Comparison of ENCODE assay signal across 24 cellular contexts in the genomic region with DNA sequence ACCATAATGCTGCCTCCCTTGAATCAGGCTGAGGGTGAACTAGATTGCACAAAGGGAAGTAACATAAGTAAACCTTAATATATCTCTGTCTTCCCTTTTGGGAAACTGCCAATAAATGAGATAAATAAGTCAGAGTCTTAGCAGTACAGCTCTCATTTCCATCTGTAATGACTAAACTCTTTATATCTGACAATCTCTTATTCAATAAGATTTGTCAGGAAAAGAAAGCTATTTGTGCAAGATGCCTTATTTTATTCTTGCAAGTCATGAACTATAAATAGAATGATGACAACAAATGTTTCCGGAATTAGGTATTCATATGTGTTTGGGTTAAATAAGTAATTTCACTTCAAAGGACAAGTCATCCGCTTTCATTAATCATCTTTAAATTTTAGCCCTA.
DNase-seq lines count a peak whose midpoint lies in the region; TF ChIP-seq lines count a peak whose summit lies in the region.
"Had no signal": no experiment of that assay in that cellular context is flagged by ENCODE, and none has a peak within 500 bp of the region (broad histone marks: within the 10 kb centered on the region; RNA-seq: fewer than 3 reads in every experiment).

No MANE protein-coding gene starts in this region.

- intact Hi-C loops in prostate gland (cut with DNase I) = no loop called here

- no peaks in the 10 kb centered on the region for H3K4me1 ChIP-seq in prostate gland (replicated peaks)
- H3K4me1 ChIP-seq: A549, pancreas, vagina had no signal

- H3K4me3 ChIP-seq in prostate gland = no peak overlapping the region
- H3K4me3 ChIP-seq: A549, dorsolateral prefrontal cortex, pancreas, vagina had no signal

- no peaks in the 10 kb centered on the region for H3K36me3 ChIP-seq in prostate gland
- H3K36me3 ChIP-seq: pancreas, vagina had no signal

- 75% methylated on average over 2 of the region's 2 CpGs for WGBS in prostate gland

- DNase-seq in A172 (ENCODE audit: low spot score) (peak; percentile 1), GM03348 (ENCODE audit: low spot score) (peak; percentile 9), OCI-M1 (lab: John Stamatoyannopoulos, UW) (peak; percentile 28), fibroblast of gingiva (ENCODE audit: low read depth) (peak; percentile 10), pons (ENCODE audit: low spot score) (no peak), NCI-H2171 (lab: John Stamatoyannopoulos, UW) (no peak), kidney tubule cell (ENCODE audit: low spot score) (no peak), prostate gland (ENCODE audit: low spot score) (no peak)
- DNase-seq: activated CD4-positive, alpha-beta memory T cell treated with anti-CD3 and anti-CD28 coated beads, Interleukin-2, amount 10 ng/mL, durations not matched to agents 7 days and 5 days; activated naive CD4-positive, alpha-beta T cell treated with anti-CD3 and anti-CD28 coated beads for 36 hours; anterior cingulate cortex; CD4-positive, alpha-beta memory T cell; central memory CD4-positive, alpha-beta T cell; DMS153; dorsolateral prefrontal cortex; naive thymus-derived CD8-positive, alpha-beta T cell; NCI-H1417; NCI-H2107; NCI-H524 treated with DMSO at 0.1 percent for 48 hours; pancreas; Right ventricle myocardium superior; T-helper 17 cell had no signal

- no peak for TF ChIP-seq POLR2A in prostate gland (IDR thresholded peaks at IDR 0.05)

- no peaks in the 10 kb centered on the region for H3K9me3 ChIP-seq in prostate gland
- H3K9me3 ChIP-seq: A549, pancreas, vagina had no signal

- TF ChIP-seq CTCF in prostate gland (IDR thresholded peaks at IDR 0.05) = no peak

- no peak overlapping the region for H3K27ac ChIP-seq in prostate gland
- H3K27ac ChIP-seq: A549, dorsolateral prefrontal cortex, pancreas, vagina had no signal

- no peaks in the 10 kb centered on the region for H3K27me3 ChIP-seq in prostate gland (replicated peaks; ENCODE audit: insufficient read depth)
- H3K27me3 ChIP-seq: dorsolateral prefrontal cortex, pancreas, vagina had no signal

Comparison
In these comparisons a context has a peak if more than half of its experiments do, and no peak if none do; other contexts are left out.
1. DNase-seq: peak in A172 (single experiment), GM03348 (single experiment), OCI-M1 (single experiment) and fibroblast of gingiva (single experiment); none in pons (single experiment), NCI-H2171 (single experiment), kidney tubule cell (single experiment) and prostate gland (single experiment).